26 cellular contexts compared by ENCODE assay signal in the genomic region with DNA sequence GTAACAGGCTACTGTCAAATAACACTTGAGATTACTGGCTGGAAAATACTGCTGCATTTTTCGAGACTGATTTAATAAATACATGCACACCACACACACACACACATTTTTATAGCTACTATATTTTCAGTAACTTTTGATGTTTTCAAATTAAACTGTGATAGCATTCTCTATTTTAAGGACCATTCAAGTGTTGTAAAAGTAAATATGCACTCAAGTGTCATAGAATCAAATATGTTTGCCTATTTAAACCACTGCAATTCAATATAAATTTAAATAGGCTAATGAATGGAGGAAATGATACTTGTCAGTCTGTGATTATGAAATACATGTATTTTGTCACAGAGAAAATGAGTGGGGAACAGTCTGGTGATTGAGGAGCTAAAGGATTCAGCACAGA.
"Had no signal": no experiment of that assay in that cellular context is flagged by ENCODE, and none has a peak within 500 bp of the region (broad histone marks: within the 10 kb centered on the region; RNA-seq: fewer than 3 reads in every experiment).

No MANE protein-coding gene starts in this region.

- H3K9me3 ChIP-seq: stomach, suprapubic skin, testis, thoracic aorta, thyroid gland, tibial artery, tibial nerve, transverse colon, upper lobe of left lung, upper lobe of right lung, uterus, vagina had no signal

- H3K4me1 ChIP-seq: stomach, suprapubic skin, testis, thyroid gland, tibial artery, tibial nerve, transverse colon, upper lobe of left lung, upper lobe of right lung, uterus, vagina had no signal

- H3K36me3 ChIP-seq: stomach, suprapubic skin, thoracic aorta, thyroid gland, tibial artery, tibial nerve, transverse colon, upper lobe of left lung, upper lobe of right lung, uterus, vagina had no signal

- H3K27ac ChIP-seq: stomach, suprapubic skin, testis, thoracic aorta, thyroid gland, tibial artery, tibial nerve, transverse colon, upper lobe of left lung, upper lobe of right lung, uterus, vagina had no signal

- H3K4me3 ChIP-seq: stomach, suprapubic skin, testis, thoracic aorta, thyroid gland, tibial artery, tibial nerve, transverse colon, upper lobe of left lung, upper lobe of right lung, uterus, vagina had no signal

- DNase-seq: stimulated activated CD4-positive, alpha-beta T cell treated with anti-CD3 and anti-CD28 coated beads, Interleukin-2, amount 100 ng/mL, for 48 hours; stimulated activated CD4-positive, alpha-beta T cell treated with anti-CD3 and anti-CD28 coated beads, Interleukin-4, amount 100 ng/mL, for 1 hour; stimulated activated CD4-positive, alpha-beta T cell treated with anti-CD3 and anti-CD28 coated beads, Interleukin-4, amount 100 ng/mL, for 24 hours; stimulated activated CD4-positive, alpha-beta T cell treated with anti-CD3 and anti-CD28 coated beads, Interleukin-4, amount 100 ng/mL, for 4 hours; stimulated activated CD8-positive, alpha-beta memory T cell treated with anti-CD3 and anti-CD28 coated beads, Interleukin-4, amount 100 ng/mL, for 48 hours; stimulated activated naive B cell treated with anti-CD40 and anti-IgM and Interleukin-4, amounts not matched to agents 10 μg/mL and 1 μg/mL and 100 μg/mL, for 72 hours; stimulated activated naive CD4-positive, alpha-beta T cell; stimulated activated naive CD4-positive, alpha-beta T cell treated with Interleukin-2 at 50 U/mL for 16 hours; stimulated activated naive CD8-positive, alpha-beta T cell treated with anti-CD3 and anti-CD28 coated beads, Interleukin-15, amount 100 ng/mL, for 72 hours; stimulated activated naive CD8-positive, alpha-beta T cell treated with anti-CD3 and anti-CD28 coated beads, Interleukin-15, Interleukin-2, amounts not matched to agents 100 U/mL and 50 U/mL, for 24 hours; stomach; substantia nigra; testis; thyroid gland; tibial artery; transverse colon; trophoblast cell; upper lobe of left lung; upper lobe of right lung; uterus had no signal

- H3K27me3 ChIP-seq: suprapubic skin, testis, thyroid gland, tibial artery, tibial nerve, transverse colon, upper lobe of left lung, upper lobe of right lung, uterus, vagina had no signal

- ATAC-seq: stimulated activated effector memory CD8-positive, alpha-beta T cell treated with anti-CD3 and anti-CD28 coated beads, Interleukin-12 subunit alpha, Interleukin-12 subunit beta, amount 100 ng/mL, for 72 hours; stimulated activated memory B cell treated with anti-CD40 and anti-IgM and Interleukin-4, amounts not matched to agents 10 μg/mL and 1 μg/mL and 100 μg/mL, for 72 hours; stimulated activated naive B cell treated with anti-CD40 and anti-IgM and Interleukin-4, amounts not matched to agents 10 μg/mL and 1 μg/mL and 100 μg/mL, for 72 hours; stimulated activated naive CD8-positive, alpha-beta T cell treated with anti-CD3 and anti-CD28 coated beads, Interleukin-15, amount 100 ng/mL, for 72 hours; stimulated activated naive CD8-positive, alpha-beta T cell treated with anti-CD3 and anti-CD28 coated beads, Interleukin-15, Interleukin-2, amounts not matched to agents 100 U/mL and 50 U/mL, for 24 hours; upper lobe of right lung had no signal
